ENCODE assay signal across 9 cellular contexts in the genomic region with DNA sequence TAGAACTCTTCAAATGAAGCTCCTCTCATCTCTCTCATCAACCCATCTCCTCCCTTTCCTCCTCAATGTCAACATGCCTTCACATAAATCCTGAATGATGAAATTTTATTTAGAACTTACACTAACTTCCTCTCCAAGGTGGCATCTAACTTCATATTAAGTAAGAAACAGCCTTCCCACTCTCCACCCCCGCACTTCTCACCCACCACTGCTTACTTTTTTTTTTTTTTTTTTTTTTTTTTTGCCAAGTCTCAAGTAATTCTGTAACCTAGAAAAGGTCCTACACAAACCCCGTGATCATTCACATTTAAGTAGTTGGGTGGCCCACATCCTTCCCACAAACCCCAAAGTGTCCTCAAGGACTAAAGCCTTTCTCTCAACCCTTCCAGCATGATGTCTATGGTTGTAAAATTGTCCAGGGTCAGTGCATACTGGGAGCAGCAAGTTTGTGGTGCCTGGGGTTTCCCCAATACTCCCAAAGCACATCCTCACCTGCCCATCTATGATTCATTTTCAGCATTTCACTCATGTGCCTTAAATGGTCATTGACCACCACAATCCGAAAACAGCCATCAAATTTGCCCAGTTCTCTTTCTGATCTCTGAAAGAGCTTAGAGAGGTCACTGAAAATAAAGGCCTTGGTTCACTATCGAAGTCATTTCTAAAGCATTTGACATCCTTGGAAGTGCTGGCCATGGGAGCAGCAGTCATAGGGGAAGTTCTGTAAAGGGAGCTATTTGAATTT. TPM values are rescaled to one million over a fixed set of nuclear protein-coding genes. Genes with fewer than 3 reads are reported as not detected.
DNase-seq lines count a peak whose midpoint lies in the region; ATAC-seq and TF ChIP-seq lines count a peak whose summit lies in the region.
"Had no signal": no experiment of that assay in that cellular context is flagged by ENCODE, and none has a peak within 500 bp of the region (broad histone marks: within the 10 kb centered on the region; RNA-seq: fewer than 3 reads in every experiment).

No MANE protein-coding gene starts in this region.

- peaks cover 0 to 5% of the 10 kb centered on the region in 2 donors for H3K4me1 ChIP-seq in naive thymus-derived CD4-positive, alpha-beta T cell (ENCODE audit: control insufficient read depth in 2 of 2, insufficient read depth in 2 of 2, low read length in 2 of 2)
- peaks cover 0 to 31% (median 16%) of the 10 kb centered on the region in 6 donors for H3K4me1 ChIP-seq in spleen

- no peaks in the 10 kb centered on the region for H3K9me3 Mint-ChIP-seq in IgD-negative memory B cell
- H3K9me3 Mint-ChIP-seq in naive thymus-derived CD4-positive, alpha-beta T cell, result peaks cover 0 to 1% (median 0%) of the 10 kb centered on the region in 11 donors
- H3K9me3 Mint-ChIP-seq in Calu3 (ENCODE audit: low read depth, unreplicated experiment), result no peaks in the 10 kb centered on the region
- H3K9me3 Mint-ChIP-seq: neural crest cell had no signal

- CTCF ChIA-PET in naive thymus-derived CD4-positive, alpha-beta T cell (lab: Charles Lee), result interaction anchor here (0.8 to 2.3 kb wide), 6 partner anchors 78 to 578 kb away, joined by 3 to 6 read pairs (median 4); no protein-coding TSS in a partner anchor
- CTCF ChIA-PET in Calu3 (lab: Charles Lee), result interaction anchor here (0.9 to 2.5 kb wide), 6 partner anchors 9 to 264 kb away, joined by 3 to 64 read pairs (median 4); no protein-coding TSS in a partner anchor

- POLR2A ChIA-PET in naive thymus-derived CD4-positive, alpha-beta T cell (lab: Charles Lee), result no interaction called here

- peak in 1 of 9 donors; percentile 38 for DNase-seq in naive thymus-derived CD4-positive, alpha-beta T cell
- DNase-seq in Calu3 (no peak), caudate nucleus (lab: John Stamatoyannopoulos, UW) (no peak), NCI-H82 treated with DMSO at 0.1 percent for 48 hours (lab: John Stamatoyannopoulos, UW; ENCODE audit: unreplicated experiment) (no peak), spleen (no peak)

- H3K36me3 Mint-ChIP-seq in IgD-negative memory B cell (peaks cover 7% of the 10 kb centered on the region), Calu3 (ENCODE audit: insufficient read depth, unreplicated experiment) (no peaks in the 10 kb centered on the region)
- no peaks in the 10 kb centered on the region for H3K36me3 Mint-ChIP-seq in naive thymus-derived CD4-positive, alpha-beta T cell

- BruUV-seq in Calu3 (replicated peaks; lab: Mats Ljungman, UMichigan), result no TSS peak

- H3K4me3 ChIP-seq in naive thymus-derived CD4-positive, alpha-beta T cell (ENCODE audit: low read length), result no peak overlapping the region
- no peak overlapping the region for H3K4me3 ChIP-seq in spleen

- H3K27ac ChIP-seq in naive thymus-derived CD4-positive, alpha-beta T cell (ENCODE audit: low read depth, low read length), result no peak overlapping the region
- no peak overlapping the region for H3K27ac ChIP-seq in caudate nucleus (ENCODE audit: low read depth, low read length)
- H3K27ac ChIP-seq in spleen, result no peak overlapping the region

- H3K27me3 Mint-ChIP-seq in IgD-negative memory B cell (no peaks in the 10 kb centered on the region), Calu3 (ENCODE audit: unreplicated experiment) (no peaks in the 10 kb centered on the region)
- H3K27me3 Mint-ChIP-seq in naive thymus-derived CD4-positive, alpha-beta T cell, result no peaks in the 10 kb centered on the region

- ATAC-seq in GM18907 (IDR thresholded peaks at IDR 0.05; ENCODE audit: unreplicated experiment) (peak; percentile 57), GM21737 (IDR thresholded peaks at IDR 0.05; ENCODE audit: unreplicated experiment) (peak; percentile 35)
- ATAC-seq in naive thymus-derived CD4-positive, alpha-beta T cell, result peak; percentile 21

- H3K4me1 Mint-ChIP-seq in IgD-negative memory B cell (peaks cover 14 to 31% (median 23%) of the 10 kb centered on the region in 3 donors), Calu3 (ENCODE audit: low read depth, unreplicated experiment) (peaks cover 26% of the 10 kb centered on the region)
- peaks cover 0 to 37% (median 10%) of the 10 kb centered on the region in 7 donors for H3K4me1 Mint-ChIP-seq in naive thymus-derived CD4-positive, alpha-beta T cell

- TF ChIP-seq CTCF in Calu3 (IDR thresholded peaks at IDR 0.05; ENCODE audit: unreplicated experiment), result no peak
- no peak for TF ChIP-seq CTCF in spleen (IDR thresholded peaks at IDR 0.05 in 8 of 11, conservative IDR thresholded peaks at IDR 0.05 in 3 of 11)

- WGBS in spleen, 5 donors, result 40 to 61% (median 42%) methylated on average over 4 of the region's 4 CpGs

- H3K4me3 Mint-ChIP-seq in IgD-negative memory B cell (peak overlapping the region in 1 of 4 donors; percentile 65), Calu3 (ENCODE audit: low read depth, unreplicated experiment) (no peak overlapping the region)
- H3K4me3 Mint-ChIP-seq in naive thymus-derived CD4-positive, alpha-beta T cell, result peak overlapping the region in 1 of 10 donors; percentile 13
- H3K4me3 Mint-ChIP-seq: neural crest cell had no signal

- TF ChIP-seq POLR2A in spleen (IDR thresholded peaks at IDR 0.05), result no peak

- H3K36me3 ChIP-seq in naive thymus-derived CD4-positive, alpha-beta T cell (ENCODE audit: control insufficient read depth in 2 of 3, insufficient read depth in 3 of 3, low read length in 3 of 3), result no peaks in the 10 kb centered on the region
- H3K36me3 ChIP-seq in spleen, result peaks cover 0 to 13% (median 0%) of the 10 kb centered on the region in 6 donors

- no peaks in the 10 kb centered on the region for H3K9me3 ChIP-seq in naive thymus-derived CD4-positive, alpha-beta T cell (ENCODE audit: control insufficient read depth in 2 of 3, low read length in 3 of 3)
- H3K9me3 ChIP-seq in spleen, result no peaks in the 10 kb centered on the region

- no peaks in the 10 kb centered on the region for H3K27me3 ChIP-seq in naive thymus-derived CD4-positive, alpha-beta T cell (ENCODE audit: control insufficient read depth in 2 of 2, insufficient read depth in 2 of 2, low read length in 2 of 2)
- H3K27me3 ChIP-seq in spleen (replicated peaks in 1 of 7), result no peaks in the 10 kb centered on the region

- peak overlapping the region in 2 of 3 donors; percentile 2 to 26 for H3K27ac Mint-ChIP-seq in IgD-negative memory B cell
- H3K27ac Mint-ChIP-seq in naive thymus-derived CD4-positive, alpha-beta T cell, result peak overlapping the region in 2 of 9 donors; percentile 5 to 24
- H3K27ac Mint-ChIP-seq in Calu3 (ENCODE audit: unreplicated experiment), result no peak overlapping the region

- intact Hi-C loops in naive thymus-derived CD4-positive, alpha-beta T cell (cut with micrococcal nuclease), result loop anchor here in 1 of 2 donors (1.0 to 5.0 kb wide), 2 partner anchors 44 to 580 kb away; partner anchors contain the start of gene PARP14
- intact Hi-C loops in Calu3 (cut with micrococcal nuclease; ENCODE audit: unreplicated experiment) (loop anchor here (5.0 kb wide), 1 partner anchor 85 kb away; no protein-coding TSS in a partner anchor), spleen (cut with DNase I; ENCODE audit: low total_unique reads) (no loop called here)

RNA-seq across cellular contexts. Expression of gene CD86, which starts 47.2 kb away (rescaled TPM):
- polyA plus RNA-seq in IgD-negative memory B cell (85.1 TPM), spleen (10 to 100 TPM in 2 of 3 donors, 1 to 10 TPM in 1; 9.8 to 13.7 (median 10.4) TPM)
- total RNA-seq in naive thymus-derived CD4-positive, alpha-beta T cell, result 10 to 100 TPM in 1 of 5 experiments, 1 to 10 TPM in 4; 1.0 to 24.0 (median 2.4) TPM
- under 1 TPM; 0.07 to 0.24 TPM for polyA plus RNA-seq in naive thymus-derived CD4-positive, alpha-beta T cell
- total RNA-seq in Calu3 (2022) (0.24 TPM in 1 of 2 replicates, not detected in the other), spleen (10 to 100 TPM; 19.5 to 41.8 (median 30.6) TPM)
- total RNA-seq: neural crest cell had no signal
